In genomic region chr20:20136313-20136712, GRCh38 we compare ENCODE assay signal across 28 cellular contexts.
"Had no signal": no experiment of that assay in that cellular context is flagged by ENCODE, and none has a peak within 500 bp of the region (broad histone marks: within the 10 kb centered on the region; RNA-seq: fewer than 3 reads in every experiment).

No MANE protein-coding gene starts in this region.

- H2AFZ ChIP-seq: neural progenitor cell, parathyroid adenoma had no signal

- H3K4me3 ChIP-seq: neural progenitor cell, ovary, psoas muscle, right lobe of liver, sigmoid colon, stomach, thoracic aorta, thyroid gland, tibial nerve, upper lobe of left lung, vagina had no signal

- H3K36me3 Mint-ChIP-seq: neural progenitor cell; stimulated activated effector memory CD8-positive, alpha-beta T cell treated with anti-CD3 and anti-CD28 coated beads, Interleukin-12 subunit alpha, Interleukin-12 subunit beta, amount 100 ng/mL, for 72 hours had no signal

- H3K9ac ChIP-seq: neural progenitor cell, parathyroid adenoma had no signal

- H3K27me3 ChIP-seq: neural progenitor cell, ovary, right lobe of liver, sigmoid colon, stomach, thyroid gland, tibial nerve, upper lobe of left lung, vagina had no signal

- H3K36me3 ChIP-seq: neural progenitor cell, ovary, right lobe of liver, sigmoid colon, stomach, thoracic aorta, thyroid gland, tibial nerve, upper lobe of left lung, vagina had no signal

- H3K27me3 Mint-ChIP-seq: natural killer cell treated with Interleukin-12 subunit alpha and Interleukin-12 subunit beta and Interleukin-15 and Interleukin-18, amount 100 ng/mL, for 72 hours; progenitor cell of endocrine pancreas had no signal

- H3K4me3 Mint-ChIP-seq: naive thymus-derived CD8-positive, alpha-beta T cell; natural killer cell treated with Interleukin-12 subunit alpha and Interleukin-12 subunit beta and Interleukin-15 and Interleukin-18, amount 100 ng/mL, for 72 hours; neural progenitor cell; stimulated activated effector memory CD8-positive, alpha-beta T cell treated with anti-CD3 and anti-CD28 coated beads, Interleukin-12 subunit alpha, Interleukin-12 subunit beta, amount 100 ng/mL, for 72 hours; stimulated activated naive B cell treated with anti-CD40 and anti-IgM and Interleukin-4, amounts not matched to agents 10 μg/mL and 1 μg/mL and 100 μg/mL, for 72 hours; stimulated activated naive CD8-positive, alpha-beta T cell treated with anti-CD3 and anti-CD28 coated beads, Interleukin-15, Interleukin-2, amounts not matched to agents 100 ng/mL and 50 ng/mL, for 24 hours had no signal

- H3K9me3 ChIP-seq: right lobe of liver, thoracic aorta, thyroid gland, vagina had no signal

- H3K79me2 ChIP-seq: parathyroid adenoma had no signal

- H3K4me2 ChIP-seq: neural progenitor cell had no signal

- H3K4me1 ChIP-seq: neural progenitor cell, parathyroid adenoma, right lobe of liver, sigmoid colon, stomach, thyroid gland, tibial nerve, upper lobe of left lung, vagina had no signal

- ATAC-seq: naive thymus-derived CD8-positive, alpha-beta T cell; natural killer cell treated with Interleukin-12 subunit alpha and Interleukin-12 subunit beta and Interleukin-15 and Interleukin-18, amount 100 ng/mL, for 72 hours; right cardiac atrium; right lobe of liver; stimulated activated effector memory CD8-positive, alpha-beta T cell treated with anti-CD3 and anti-CD28 coated beads, Interleukin-12 subunit alpha, Interleukin-12 subunit beta, amount 100 ng/mL, for 72 hours; stimulated activated naive B cell treated with anti-CD40 and anti-IgM and Interleukin-4, amounts not matched to agents 10 μg/mL and 1 μg/mL and 100 μg/mL, for 72 hours had no signal

- H3K9me3 Mint-ChIP-seq: neural progenitor cell had no signal

- H3K4me1 Mint-ChIP-seq: neural progenitor cell; stimulated activated effector memory CD8-positive, alpha-beta T cell treated with anti-CD3 and anti-CD28 coated beads, Interleukin-12 subunit alpha, Interleukin-12 subunit beta, amount 100 ng/mL, for 72 hours; stimulated activated naive B cell treated with anti-CD40 and anti-IgM and Interleukin-4, amounts not matched to agents 10 μg/mL and 1 μg/mL and 100 μg/mL, for 72 hours had no signal

- DNase-seq: naive thymus-derived CD8-positive, alpha-beta T cell; occipital lobe; ovary; posterior cingulate gyrus; psoas muscle; right cardiac atrium; right lobe of liver; sigmoid colon; small intestine; stimulated activated CD4-positive, alpha-beta T cell treated with anti-CD3 and anti-CD28 coated beads, Interleukin-15, amount 100 ng/mL, for 24 hours; stimulated activated CD4-positive, alpha-beta T cell treated with anti-CD3 and anti-CD28 coated beads, Interleukin-2, amount 100 ng/mL, for 24 hours; stimulated activated CD4-positive, alpha-beta T cell treated with anti-CD3 and anti-CD28 coated beads, Interleukin-2, amount 100 ng/mL, for 48 hours; stimulated activated CD4-positive, alpha-beta T cell treated with anti-CD3 and anti-CD28 coated beads, Interleukin-4, amount 100 ng/mL, for 24 hours; stimulated activated naive B cell treated with anti-CD40 and anti-IgM and Interleukin-4, amounts not matched to agents 10 μg/mL and 1 μg/mL and 100 μg/mL, for 72 hours; stimulated activated naive CD4-positive, alpha-beta T cell treated with Interleukin-2 at 50 U/mL for 16 hours; stomach; thyroid gland; trophoblast cell; upper lobe of left lung had no signal

- H3K27ac Mint-ChIP-seq: naive thymus-derived CD8-positive, alpha-beta T cell; neural progenitor cell; progenitor cell of endocrine pancreas; stimulated activated effector memory CD8-positive, alpha-beta T cell treated with anti-CD3 and anti-CD28 coated beads, Interleukin-12 subunit alpha, Interleukin-12 subunit beta, amount 100 ng/mL, for 72 hours; stimulated activated naive B cell treated with anti-CD40 and anti-IgM and Interleukin-4, amounts not matched to agents 10 μg/mL and 1 μg/mL and 100 μg/mL, for 72 hours; stimulated activated naive CD8-positive, alpha-beta T cell treated with anti-CD3 and anti-CD28 coated beads, Interleukin-15, Interleukin-2, amounts not matched to agents 100 ng/mL and 50 ng/mL, for 24 hours had no signal

- H3K27ac ChIP-seq: neural progenitor cell, ovary, parathyroid adenoma, psoas muscle, right lobe of liver, sigmoid colon, stomach, thoracic aorta, thyroid gland, tibial nerve, upper lobe of left lung, vagina had no signal
